In genomic region chr10:51920672-51921071, GRCh38 we compare ENCODE assay signal across 17 cellular contexts.
"Had no signal": no experiment of that assay in that cellular context is flagged by ENCODE, and none has a peak within 500 bp of the region (broad histone marks: within the 10 kb centered on the region; RNA-seq: fewer than 3 reads in every experiment).

No MANE protein-coding gene starts in this region.

- H3K4me1 Mint-ChIP-seq: naive thymus-derived CD4-positive, alpha-beta T cell; stimulated activated naive B cell treated with anti-CD40 and anti-IgM and Interleukin-4, amounts not matched to agents 10 μg/mL and 1 μg/mL and 100 μg/mL, for 72 hours; stimulated activated naive CD8-positive, alpha-beta T cell treated with anti-CD3 and anti-CD28 coated beads, Interleukin-15, amount 100 ng/mL, for 72 hours had no signal

- H3K9me3 Mint-ChIP-seq: stimulated activated naive B cell treated with anti-CD40 and anti-IgM and Interleukin-4, amounts not matched to agents 10 μg/mL and 1 μg/mL and 100 μg/mL, for 72 hours; stimulated activated naive CD8-positive, alpha-beta T cell treated with anti-CD3 and anti-CD28 coated beads, Interleukin-15, amount 100 ng/mL, for 72 hours had no signal

- H3K27ac Mint-ChIP-seq: naive thymus-derived CD4-positive, alpha-beta T cell; nephron progenitor cell; stimulated activated naive B cell treated with anti-CD40 and anti-IgM and Interleukin-4, amounts not matched to agents 10 μg/mL and 1 μg/mL and 100 μg/mL, for 72 hours; stimulated activated naive CD8-positive, alpha-beta T cell treated with anti-CD3 and anti-CD28 coated beads, Interleukin-15, amount 100 ng/mL, for 72 hours had no signal

- DNase-seq: effector memory CD4-positive, alpha-beta T cell; gastrocnemius medialis; islet precursor cell; mammary epithelial cell; naive thymus-derived CD4-positive, alpha-beta T cell; nephron progenitor cell; psoas muscle; retina; right lobe of liver; spleen; stimulated activated CD4-positive, alpha-beta T cell treated with anti-CD3 and anti-CD28 coated beads, Interleukin-2, amount 100 ng/mL, for 24 hours; stimulated activated CD4-positive, alpha-beta T cell treated with anti-CD3 and anti-CD28 coated beads, Interleukin-4, amount 100 ng/mL, for 4 hours; stimulated activated naive B cell treated with anti-CD40 and anti-IgM and Interleukin-4, amounts not matched to agents 10 μg/mL and 1 μg/mL and 100 μg/mL, for 72 hours; stimulated activated naive CD8-positive, alpha-beta T cell treated with anti-CD3 and anti-CD28 coated beads, Interleukin-15, amount 100 ng/mL, for 72 hours; testis; transverse colon had no signal

- H3K36me3 Mint-ChIP-seq: naive thymus-derived CD4-positive, alpha-beta T cell; stimulated activated naive B cell treated with anti-CD40 and anti-IgM and Interleukin-4, amounts not matched to agents 10 μg/mL and 1 μg/mL and 100 μg/mL, for 72 hours had no signal

- H3K27me3 Mint-ChIP-seq: stimulated activated naive CD8-positive, alpha-beta T cell treated with anti-CD3 and anti-CD28 coated beads, Interleukin-15, amount 100 ng/mL, for 72 hours had no signal

- H3K4me3 Mint-ChIP-seq: naive thymus-derived CD4-positive, alpha-beta T cell; nephron progenitor cell; stimulated activated naive B cell treated with anti-CD40 and anti-IgM and Interleukin-4, amounts not matched to agents 10 μg/mL and 1 μg/mL and 100 μg/mL, for 72 hours; stimulated activated naive CD8-positive, alpha-beta T cell treated with anti-CD3 and anti-CD28 coated beads, Interleukin-15, amount 100 ng/mL, for 72 hours had no signal

- ATAC-seq: gastrocnemius medialis; left lobe of liver; naive thymus-derived CD4-positive, alpha-beta T cell; psoas muscle; right lobe of liver; stimulated activated naive B cell treated with anti-CD40 and anti-IgM and Interleukin-4, amounts not matched to agents 10 μg/mL and 1 μg/mL and 100 μg/mL, for 72 hours; stimulated activated naive CD8-positive, alpha-beta T cell treated with anti-CD3 and anti-CD28 coated beads, Interleukin-15, amount 100 ng/mL, for 72 hours had no signal
